In genomic region chr19:4474504-4475136, GRCh38 we compare ENCODE assay signal across 8 cellular contexts. TPM values are rescaled to one million over a fixed set of nuclear protein-coding genes. Genes with fewer than 3 reads are reported as not detected.
DNase-seq lines count a peak whose midpoint lies in the region; FAIRE-seq and TF ChIP-seq lines count a peak whose summit lies in the region.

No MANE protein-coding gene starts in this region.

- H3K27me3 ChIP-seq in ACC112 (ENCODE audit: insufficient read depth, low read length) (no peaks in the 10 kb centered on the region), bronchial epithelial cell (ENCODE audit: control insufficient read depth, insufficient read depth, low read length) (no peaks in the 10 kb centered on the region)

- no peak overlapping the region for H2AFZ ChIP-seq in ACC112 (ENCODE audit: low read length, unreplicated experiment)

- peaks cover 32% of the 10 kb centered on the region for H3K79me2 ChIP-seq in ACC112 (ENCODE audit: control insufficient read depth, insufficient read depth, low read length, unreplicated experiment)

- H3K4me3 ChIP-seq in ACC112 (ENCODE audit: low read depth, low read length) (peak overlapping the region; percentile 89), bronchial epithelial cell (ENCODE audit: low read depth, low read length) (peak overlapping the region; percentile 27)

- DNase-seq in GM12892 (ENCODE audit: insufficient read length) (peak; percentile 82), NCI-H82 (lab: John Stamatoyannopoulos, UW) (peak; percentile 91), bronchial epithelial cell (ENCODE audit: low read depth) (peak; percentile 48), medulla oblongata (ENCODE audit: extremely low spot score) (peak; percentile 74), H4 (ENCODE audit: low spot score) (no peak), NOMO-1 treated with DMSO at 0.1 percent for 48 hours (lab: John Stamatoyannopoulos, UW; ENCODE audit: unreplicated experiment) (no peak), UCSD-AML1 (lab: John Stamatoyannopoulos, UW; ENCODE audit: unreplicated experiment) (no peak)

- TF ChIP-seq CTCF in bronchial epithelial cell (IDR thresholded peaks at IDR 0.05; ENCODE audit: insufficient read depth, low read length, severe bottlenecking), result no peak

- H3K36me3 ChIP-seq in ACC112 (ENCODE audit: insufficient read depth, low read length) (no peaks in the 10 kb centered on the region), bronchial epithelial cell (ENCODE audit: control insufficient read depth, insufficient read depth, low read length) (peaks cover 14% of the 10 kb centered on the region)

- no peak overlapping the region for H3K27ac ChIP-seq in ACC112 (ENCODE audit: low read depth, low read length)

- peak; percentile 72 for FAIRE-seq in GM12892 (lab: Jason Lieb, UNC)
- no peak for FAIRE-seq in bronchial epithelial cell (lab: Jason Lieb, UNC)

- H3K4me1 ChIP-seq in ACC112 (ENCODE audit: control insufficient read depth, insufficient read depth, low read length, unreplicated experiment), result peaks cover 6% of the 10 kb centered on the region

- TF ChIP-seq POLR2A in GM12892 (IDR thresholded peaks at IDR 0.05; ENCODE audit: low read depth, low read length), result no peak

RNA-seq across cellular contexts. Expression of gene HDGFL2, which starts 2.5 kb away (rescaled TPM):
- 15.9 TPM for polyA plus RNA-seq in GM12892 (2012; ENCODE audit: missing spikeins)
- total RNA-seq in bronchial epithelial cell, result 35.0 and 45.7 TPM in 2 replicates
- 22.0 and 34.2 TPM in 2 replicates for total RNA-seq in H4 (2014; rRNA removed; shearing (Covaris generic))

RNA-seq across cellular contexts. Expression of gene UBXN6, which starts 17.0 kb away (rescaled TPM):
- 16.7 TPM for polyA plus RNA-seq in GM12892 (2012; ENCODE audit: missing spikeins)
- 116 and 119 TPM in 2 replicates for total RNA-seq in bronchial epithelial cell
- 90.1 and 114 TPM in 2 replicates for total RNA-seq in H4 (2014; rRNA removed; shearing (Covaris generic))

RNA-seq across cellular contexts. Expression of gene PLIN4, which starts 43.7 kb away (rescaled TPM):
- 0.51 TPM for polyA plus RNA-seq in GM12892 (2012; ENCODE audit: missing spikeins)
- 4.4 and 4.7 TPM in 2 replicates for total RNA-seq in bronchial epithelial cell
- 0.75 and 1.4 TPM in 2 replicates for total RNA-seq in H4 (2014; rRNA removed; shearing (Covaris generic))

Comparison
In these comparisons a context has a peak if more than half of its experiments do, and no peak if none do; other contexts are left out.
1. DNase-seq: peak in GM12892 (single experiment), NCI-H82 (single experiment), bronchial epithelial cell (single experiment) and medulla oblongata (single experiment); none in H4 (single experiment), NOMO-1 treated with DMSO at 0.1 percent for 48 hours (single experiment) and UCSD-AML1 (single experiment).